ENCODE assay signal across 13 cellular contexts in the genomic region with DNA sequence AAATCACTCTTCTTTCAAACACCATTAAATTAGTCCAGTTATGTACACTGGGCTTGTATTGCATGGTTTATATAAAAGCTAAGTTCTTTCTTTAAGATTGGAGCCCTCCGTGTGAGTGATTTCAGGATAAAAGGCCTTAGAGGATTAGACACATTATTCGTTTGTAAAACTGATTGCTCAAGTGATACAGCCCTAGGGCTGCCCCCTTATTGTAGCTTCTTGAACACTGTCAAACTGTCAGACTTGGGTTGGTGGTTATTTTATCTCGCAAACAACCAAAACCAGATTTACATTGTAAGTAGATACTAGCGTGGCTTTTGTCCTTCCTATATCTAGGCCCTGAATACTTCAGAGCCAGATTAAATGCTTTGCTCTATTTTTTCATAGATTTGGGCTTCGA.
DNase-seq lines count a peak whose midpoint lies in the region; ATAC-seq, FAIRE-seq and TF ChIP-seq lines count a peak whose summit lies in the region.
"Had no signal": no experiment of that assay in that cellular context is flagged by ENCODE, and none has a peak within 500 bp of the region (broad histone marks: within the 10 kb centered on the region; RNA-seq: fewer than 3 reads in every experiment).

No MANE protein-coding gene starts in this region.

- H3K9me3 ChIP-seq in Loucy (ENCODE audit: insufficient read depth, low read depth, low read length) (no peaks in the 10 kb centered on the region), WERI-Rb-1 (ENCODE audit: severe bottlenecking) (no peaks in the 10 kb centered on the region)
- H3K9me3 ChIP-seq: mucosa of descending colon, suprapubic skin had no signal

- H4K20me1 ChIP-seq in Loucy (ENCODE audit: insufficient read depth, low read length, poor library complexity, severe bottlenecking), result peaks cover 12% of the 10 kb centered on the region

- H3K27ac Mint-ChIP-seq in chondrocyte (ENCODE audit: unreplicated experiment), result peak overlapping the region; percentile 98

- H3K9ac ChIP-seq in Loucy (ENCODE audit: low read depth, low read length, poor library complexity, severe bottlenecking) (no peak overlapping the region), rectal smooth muscle tissue (ENCODE audit: low read length) (no peak overlapping the region)

- H2AFZ ChIP-seq in Loucy (ENCODE audit: low read length), result no peak overlapping the region

- peak; percentile 75 for FAIRE-seq in GM12891 (lab: Jason Lieb, UNC)
- FAIRE-seq: RCC 7860 had no signal

- no peaks in the 10 kb centered on the region for H3K27me3 ChIP-seq in Loucy (ENCODE audit: insufficient read depth, low read length, poor library complexity, severe bottlenecking)
- H3K27me3 ChIP-seq in rectal smooth muscle tissue (ENCODE audit: control insufficient read depth, insufficient read depth, low read length), result no peaks in the 10 kb centered on the region
- H3K27me3 ChIP-seq in WERI-Rb-1 (ENCODE audit: insufficient read depth, low read depth, severe bottlenecking), result no peaks in the 10 kb centered on the region
- H3K27me3 ChIP-seq: suprapubic skin had no signal

- H3K4me2 ChIP-seq in Loucy (ENCODE audit: low read depth, low read length, poor library complexity, severe bottlenecking), result peak overlapping the region; percentile 37

- H3F3A ChIP-seq in Loucy (ENCODE audit: low read depth), result no peaks in the 10 kb centered on the region

- H3K4me1 ChIP-seq in Loucy (ENCODE audit: insufficient read depth, low read length, poor library complexity, severe bottlenecking), result peaks cover 20% of the 10 kb centered on the region
- H3K4me1 ChIP-seq in rectal smooth muscle tissue (ENCODE audit: control insufficient read depth, insufficient read depth, low read length), result peaks cover 34% of the 10 kb centered on the region
- H3K4me1 ChIP-seq: suprapubic skin had no signal

- peaks cover 96% of the 10 kb centered on the region for H3K79me2 ChIP-seq in Loucy (ENCODE audit: insufficient read depth, low read length)

- H3K36me3 Mint-ChIP-seq in chondrocyte (ENCODE audit: low read depth), result peaks cover 8% of the 10 kb centered on the region

- no peak overlapping the region for H3K4me3 Mint-ChIP-seq in chondrocyte (ENCODE audit: unreplicated experiment)

- no peaks in the 10 kb centered on the region for H3K27me3 Mint-ChIP-seq in chondrocyte (ENCODE audit: low read depth)

- TF ChIP-seq CTCF in Loucy (conservative IDR thresholded peaks at IDR 0.05; ENCODE audit: low read length) (no peak), chondrocyte (IDR thresholded peaks at IDR 0.05) (no peak), WERI-Rb-1 (IDR thresholded peaks at IDR 0.05; ENCODE audit: low read depth, low read length) (no peak), foreskin fibroblast (IDR thresholded peaks at IDR 0.05; ENCODE audit: low read depth, low read length) (no peak)

- H3K36me3 ChIP-seq in Loucy (ENCODE audit: insufficient read depth, low read length) (peaks cover 28% of the 10 kb centered on the region; the same call in 1 of the 2 replicates), rectal smooth muscle tissue (ENCODE audit: control insufficient read depth, insufficient read depth, low read length) (peaks cover 3% of the 10 kb centered on the region), WERI-Rb-1 (no peaks in the 10 kb centered on the region)
- H3K36me3 ChIP-seq: suprapubic skin had no signal

- DNase-seq in GM12891 (ENCODE audit: insufficient read length, low spot score), result no peak
- DNase-seq in chondrocyte (ENCODE audit: low spot score), result no peak
- no peak for DNase-seq in WERI-Rb-1
- DNase-seq in foreskin fibroblast, result no peak
- DNase-seq: GF-D8, mucosa of descending colon, NCI-H345, retina had no signal

- no peak overlapping the region for H3K4me3 ChIP-seq in Loucy (ENCODE audit: low read length, poor library complexity, severe bottlenecking)
- H3K4me3 ChIP-seq in rectal smooth muscle tissue (ENCODE audit: low read length), result no peak overlapping the region
- no peak overlapping the region for H3K4me3 ChIP-seq in WERI-Rb-1 (ENCODE audit: low read depth, low read length)
- no peak overlapping the region for H3K4me3 ChIP-seq in foreskin fibroblast (ENCODE audit: low read depth in 1 of 2, low read length in 2 of 2)
- H3K4me3 ChIP-seq: mucosa of descending colon, suprapubic skin had no signal

- H3K27ac ChIP-seq in rectal smooth muscle tissue (ENCODE audit: low read depth, low read length), result peak overlapping the region; percentile 67
- no peak overlapping the region for H3K27ac ChIP-seq in WERI-Rb-1
- H3K27ac ChIP-seq: suprapubic skin had no signal

- H3K4me1 Mint-ChIP-seq in chondrocyte (ENCODE audit: low read depth), result peaks cover 74% of the 10 kb centered on the region

- no peaks in the 10 kb centered on the region for H3K9me3 Mint-ChIP-seq in chondrocyte (ENCODE audit: low read depth)

- TF ChIP-seq POLR2A in GM12891 (IDR thresholded peaks at IDR 0.05; ENCODE audit: low read depth, low read length), result no peak

- no peak for ATAC-seq in GM19397 (IDR thresholded peaks at IDR 0.05; ENCODE audit: unreplicated experiment)
- ATAC-seq: mucosa of descending colon had no signal

- no peaks in the 10 kb centered on the region for H3K9me2 ChIP-seq in Loucy (replicated peaks; ENCODE audit: low read depth, low read length)

TF ChIP-seq in GM12891, 5 proteins besides CTCF, POLR2A, EP300 and RAD21:
- TF ChIP-seq TAF1 (IDR thresholded peaks at IDR 0.05; ENCODE audit: low read depth, low read length) (no peak), POLR2AphosphoS5 (IDR thresholded peaks at IDR 0.05; ENCODE audit: low read depth, low read length) (no peak), SPI1 (IDR thresholded peaks at IDR 0.05; ENCODE audit: low read depth, low read length) (no peak), POU2F2 (IDR thresholded peaks at IDR 0.05; ENCODE audit: low read depth, low read length) (no peak), PAX5 (IDR thresholded peaks at IDR 0.05; ENCODE audit: insufficient read depth, low read length, severe bottlenecking) (no peak)
